Comparison of ENCODE assay signal across 10 cellular contexts in genomic region chr17:44209786-44210341, GRCh38. TPM values are rescaled to one million over a fixed set of nuclear protein-coding genes. Genes with fewer than 3 reads are reported as not detected.
A peak's percentile ranks its signal among the peaks of the same experiment; 100 is the strongest.
DNase-seq lines count a peak whose midpoint lies in the region; ATAC-seq and TF ChIP-seq lines count a peak whose summit lies in the region.
"Had no signal": no experiment of that assay in that cellular context is flagged by ENCODE, and none has a peak within 500 bp of the region (broad histone marks: within the 10 kb centered on the region; RNA-seq: fewer than 3 reads in every experiment).

No MANE protein-coding gene starts in this region.

- peak; percentile 71 for DNase-seq in NB4 (ENCODE audit: low read depth)
- DNase-seq in chondrocyte (ENCODE audit: low spot score) = no peak
- peak; percentile 54 to 59 for DNase-seq in stimulated activated CD4-positive, alpha-beta T cell treated with anti-CD3 and anti-CD28 coated beads, Interleukin-2, amount 100 ng/mL, for 24 hours
- no peak for DNase-seq in CD1c-positive myeloid dendritic cell (ENCODE audit: extremely low spot score)
- no peak for DNase-seq in HT-29 (ENCODE audit: low spot score)
- no peak for DNase-seq in MG63

- H3K4me3 Mint-ChIP-seq in chondrocyte (ENCODE audit: unreplicated experiment) = no peak overlapping the region

- TF ChIP-seq CTCF in NB4 (IDR thresholded peaks at IDR 0.05; ENCODE audit: low read depth, low read length) = no peak
- TF ChIP-seq CTCF in chondrocyte (IDR thresholded peaks at IDR 0.05) = no peak

- TF ChIP-seq POLR2A in NB4 (IDR thresholded peaks at IDR 0.05; ENCODE audit: extremely low read depth, insufficient read length) = no peak

- H3K27me3 ChIP-seq in MG63 = no peaks in the 10 kb centered on the region

- peaks cover 71% of the 10 kb centered on the region for H3K36me3 ChIP-seq in MG63

- no peak overlapping the region for H3K4me3 ChIP-seq in NB4 (ENCODE audit: low read depth, low read length)
- no peak overlapping the region for H3K4me3 ChIP-seq in MG63

- H3K9me3 ChIP-seq in MG63 = no peaks in the 10 kb centered on the region

- H3K36me3 Mint-ChIP-seq in chondrocyte (ENCODE audit: low read depth) = peaks cover 26% of the 10 kb centered on the region

- no peaks in the 10 kb centered on the region for H3K27me3 Mint-ChIP-seq in chondrocyte (ENCODE audit: low read depth)

- H3K27ac Mint-ChIP-seq in chondrocyte (ENCODE audit: unreplicated experiment) = peak overlapping the region; percentile 85

- ATAC-seq in GM19324 (IDR thresholded peaks at IDR 0.05; ENCODE audit: low FRiP score, unreplicated experiment) (peak; percentile 5), GM21723 (IDR thresholded peaks at IDR 0.05; ENCODE audit: unreplicated experiment) (no peak)

- H3K4me1 Mint-ChIP-seq in chondrocyte (ENCODE audit: low read depth) = no peaks in the 10 kb centered on the region

- no peaks in the 10 kb centered on the region for H3K9me3 Mint-ChIP-seq in chondrocyte (ENCODE audit: low read depth)

RNA-seq across cellular contexts. Expression of gene UBTF, which starts 9.6 kb away (rescaled TPM):
- total RNA-seq in chondrocyte = 62.1 to 108 TPM (median 62.9 TPM) in 3 replicates
- total RNA-seq in HT-29 (2014; rRNA removed; shearing (Covaris generic)) = 61.8 and 65.2 TPM in 2 replicates
- total RNA-seq in MG63 (2014; rRNA removed; shearing (Covaris generic); ENCODE audit: low replicate concordance) = 51.2 and 64.2 TPM in 2 replicates

RNA-seq across cellular contexts. Expression of gene ATXN7L3, which starts 10.2 kb away (rescaled TPM):
- 79.7 to 100 TPM (median 93.4 TPM) in 3 replicates for total RNA-seq in chondrocyte
- 70.5 and 82.7 TPM in 2 replicates for total RNA-seq in HT-29 (2014; rRNA removed; shearing (Covaris generic))
- total RNA-seq in MG63 (2014; rRNA removed; shearing (Covaris generic); ENCODE audit: low replicate concordance) = 37.0 and 53.2 TPM in 2 replicates

RNA-seq across cellular contexts. Expression of gene TMUB2, which starts 23.1 kb away (rescaled TPM):
- total RNA-seq in chondrocyte = 34.8 to 37.3 TPM (median 35.9 TPM) in 3 replicates
- total RNA-seq in HT-29 (2014; rRNA removed; shearing (Covaris generic)) = 41.9 and 45.4 TPM in 2 replicates
- total RNA-seq in MG63 (2014; rRNA removed; shearing (Covaris generic); ENCODE audit: low replicate concordance) = 18.5 and 39.9 TPM in 2 replicates

RNA-seq across cellular contexts. Expression of gene ASB16, which starts 39.4 kb away (rescaled TPM):
- total RNA-seq in chondrocyte = not detected in 3 replicates
- 0.03 TPM in 1 of 2 replicates, not detected in the other for total RNA-seq in HT-29 (2014; rRNA removed; shearing (Covaris generic))
- not detected in 2 replicates for total RNA-seq in MG63 (2014; rRNA removed; shearing (Covaris generic); ENCODE audit: low replicate concordance)
- total RNA-seq: dermis microvascular lymphatic vessel endothelial cell, renal cortical epithelial cell had no signal

RNA-seq across cellular contexts. Expression of gene SLC4A1, which starts 58.1 kb away (rescaled TPM):
- not detected in 3 replicates for total RNA-seq in chondrocyte
- total RNA-seq in HT-29 (2014; rRNA removed; shearing (Covaris generic)) = not detected in 2 replicates
- not detected in 2 replicates for total RNA-seq in MG63 (2014; rRNA removed; shearing (Covaris generic); ENCODE audit: low replicate concordance)
- total RNA-seq: dermis microvascular lymphatic vessel endothelial cell, renal cortical epithelial cell had no signal

Comparison
In these comparisons a context has a peak if more than half of its experiments do, and no peak if none do; other contexts are left out.
1. DNase-seq: peak in NB4 (single experiment) and stimulated activated CD4-positive, alpha-beta T cell treated with anti-CD3 and anti-CD28 coated beads, Interleukin-2, amount 100 ng/mL, for 24 hours (2 of 2); none in chondrocyte (single experiment), CD1c-positive myeloid dendritic cell (single experiment), HT-29 (single experiment) and MG63 (single experiment).